10 cellular contexts compared by ENCODE assay signal in the genomic region with DNA sequence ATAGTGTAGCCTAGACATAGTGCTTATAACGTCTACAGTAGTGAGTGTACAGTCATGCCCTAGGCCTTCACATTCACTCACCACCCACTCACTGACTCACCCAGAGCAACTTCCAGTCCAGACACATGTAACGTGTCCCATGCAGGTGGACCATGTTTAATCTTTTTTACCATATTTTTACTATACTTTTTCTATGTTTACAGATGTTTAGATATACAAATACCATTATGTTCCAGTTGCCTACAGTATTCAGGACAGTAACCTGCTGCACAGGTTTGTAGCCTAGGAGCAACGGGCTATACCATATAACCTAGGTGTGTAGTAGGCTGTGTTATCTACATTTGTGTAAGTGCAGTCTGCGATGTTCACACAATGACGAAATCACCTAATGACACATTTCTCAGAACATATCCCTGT. TPM values are rescaled to one million over a fixed set of nuclear protein-coding genes. Genes with fewer than 3 reads are reported as not detected.
DNase-seq lines count a peak whose midpoint lies in the region; ATAC-seq and TF ChIP-seq lines count a peak whose summit lies in the region.
"Had no signal": no experiment of that assay in that cellular context is flagged by ENCODE, and none has a peak within 500 bp of the region (broad histone marks: within the 10 kb centered on the region; RNA-seq: fewer than 3 reads in every experiment).

No MANE protein-coding gene starts in this region.

- H3K4me3 ChIP-seq in breast epithelium (no peak overlapping the region), lower lobe of right lung (no peak overlapping the region), endodermal cell (ENCODE audit: low read length) (no peak overlapping the region)

- H3K27ac ChIP-seq in breast epithelium (no peak overlapping the region), lower lobe of right lung (no peak overlapping the region), endodermal cell (ENCODE audit: low read depth, low read length) (no peak overlapping the region)
- H3K27ac ChIP-seq: KMS-11 had no signal

- H3K9me3 ChIP-seq in breast epithelium (no peaks in the 10 kb centered on the region), lower lobe of right lung (no peaks in the 10 kb centered on the region), endodermal cell (ENCODE audit: control insufficient read depth, low read length) (no peaks in the 10 kb centered on the region)
- H3K9me3 ChIP-seq: Caco-2 had no signal

- H3K9ac ChIP-seq in endodermal cell (ENCODE audit: extremely low read depth, low read length, poor library complexity, severe bottlenecking), result no peak overlapping the region
- H3K9ac ChIP-seq: KMS-11 had no signal

- TF ChIP-seq CTCF in MCF 10A (IDR thresholded peaks at IDR 0.05; ENCODE audit: unreplicated experiment), result no peak
- TF ChIP-seq CTCF in breast epithelium (IDR thresholded peaks at IDR 0.05), result no peak
- no peak for TF ChIP-seq CTCF in lower lobe of right lung (IDR thresholded peaks at IDR 0.05)
- TF ChIP-seq CTCF in type B pancreatic cell (conservative IDR thresholded peaks at IDR 0.05), result no peak
- no peak for TF ChIP-seq CTCF in endodermal cell (conservative IDR thresholded peaks at IDR 0.05)

- H3K4me3 Mint-ChIP-seq in MCF 10A (ENCODE audit: unreplicated experiment) (no peak overlapping the region), type B pancreatic cell (no peak overlapping the region), endodermal cell (no peak overlapping the region)
- H3K4me3 Mint-ChIP-seq in activated naive CD8-positive, alpha-beta T cell treated with anti-CD3 and anti-CD28 coated beads, Interleukin-2, amount 50 U/mL, for 24 hours, result no peak overlapping the region

- ATAC-seq in activated naive CD8-positive, alpha-beta T cell treated with anti-CD3 and anti-CD28 coated beads, Interleukin-2, amount 50 U/mL, for 24 hours, result peak; percentile 99
- ATAC-seq in lower lobe of right lung, result peak; percentile 79 to 85
- ATAC-seq in GM18520 (IDR thresholded peaks at IDR 0.05; ENCODE audit: unreplicated experiment), result no peak

- no TSS peak for BruUV-seq in MCF 10A (replicated peaks; lab: Mats Ljungman, UMichigan)

- H3K36me3 ChIP-seq in breast epithelium, result no peaks in the 10 kb centered on the region
- no peaks in the 10 kb centered on the region for H3K36me3 ChIP-seq in lower lobe of right lung
- no peaks in the 10 kb centered on the region for H3K36me3 ChIP-seq in endodermal cell (ENCODE audit: control insufficient read depth, insufficient read depth, low read length)

- peaks cover 5% of the 10 kb centered on the region for H3K36me3 Mint-ChIP-seq in MCF 10A (ENCODE audit: insufficient read depth, unreplicated experiment)
- H3K36me3 Mint-ChIP-seq in activated naive CD8-positive, alpha-beta T cell treated with anti-CD3 and anti-CD28 coated beads, Interleukin-2, amount 50 U/mL, for 24 hours (ENCODE audit: low read depth), result no peaks in the 10 kb centered on the region
- peaks cover 8% of the 10 kb centered on the region for H3K36me3 Mint-ChIP-seq in type B pancreatic cell
- no peaks in the 10 kb centered on the region for H3K36me3 Mint-ChIP-seq in endodermal cell (ENCODE audit: low read depth)

- POLR2A ChIA-PET in MCF 10A (lab: Yijun Ruan, JAX), result interaction anchor here (0.6 to 3.7 kb wide), 10 partner anchors 9 to 327 kb away, joined by 3 to 18 read pairs (median 3); a partner anchor contains a TSS

- H3K27ac Mint-ChIP-seq in MCF 10A (ENCODE audit: low read depth, unreplicated experiment) (peak overlapping the region; percentile 79), type B pancreatic cell (peak overlapping the region; percentile 1), endodermal cell (no peak overlapping the region)
- H3K27ac Mint-ChIP-seq in activated naive CD8-positive, alpha-beta T cell treated with anti-CD3 and anti-CD28 coated beads, Interleukin-2, amount 50 U/mL, for 24 hours, result peak overlapping the region; percentile 33

- H3K27me3 Mint-ChIP-seq in MCF 10A (ENCODE audit: insufficient read depth, unreplicated experiment) (no peaks in the 10 kb centered on the region), type B pancreatic cell (no peaks in the 10 kb centered on the region), endodermal cell (ENCODE audit: insufficient read depth) (peaks cover 76% of the 10 kb centered on the region)
- no peaks in the 10 kb centered on the region for H3K27me3 Mint-ChIP-seq in activated naive CD8-positive, alpha-beta T cell treated with anti-CD3 and anti-CD28 coated beads, Interleukin-2, amount 50 U/mL, for 24 hours

- TF ChIP-seq POLR2A in breast epithelium (IDR thresholded peaks at IDR 0.05) (no peak), erythroblast (IDR thresholded peaks at IDR 0.05; ENCODE audit: low read length) (no peak)

- H3K9me3 Mint-ChIP-seq in MCF 10A (ENCODE audit: unreplicated experiment) (no peaks in the 10 kb centered on the region), type B pancreatic cell (peaks cover 6% of the 10 kb centered on the region), endodermal cell (no peaks in the 10 kb centered on the region)
- no peaks in the 10 kb centered on the region for H3K9me3 Mint-ChIP-seq in activated naive CD8-positive, alpha-beta T cell treated with anti-CD3 and anti-CD28 coated beads, Interleukin-2, amount 50 U/mL, for 24 hours

- H3K4me1 Mint-ChIP-seq in MCF 10A (ENCODE audit: insufficient read depth, unreplicated experiment) (peaks cover 18% of the 10 kb centered on the region), type B pancreatic cell (ENCODE audit: unreplicated experiment) (peaks cover 17% of the 10 kb centered on the region), endodermal cell (peaks cover 16% of the 10 kb centered on the region)
- peaks cover 66% of the 10 kb centered on the region for H3K4me1 Mint-ChIP-seq in activated naive CD8-positive, alpha-beta T cell treated with anti-CD3 and anti-CD28 coated beads, Interleukin-2, amount 50 U/mL, for 24 hours

- no peaks in the 10 kb centered on the region for H3K4me1 ChIP-seq in breast epithelium
- H3K4me1 ChIP-seq in lower lobe of right lung, result peaks cover 19% of the 10 kb centered on the region
- no peaks in the 10 kb centered on the region for H3K4me1 ChIP-seq in endodermal cell (ENCODE audit: control insufficient read depth, insufficient read depth, low read length)

- H3K27me3 ChIP-seq in breast epithelium (no peaks in the 10 kb centered on the region), lower lobe of right lung (ENCODE audit: low read depth) (no peaks in the 10 kb centered on the region), endodermal cell (ENCODE audit: control insufficient read depth, insufficient read depth, low read length, poor library complexity, severe bottlenecking) (peaks cover 68% of the 10 kb centered on the region)

- WGBS in endodermal cell (ENCODE audit: insufficient coverage in 1 of 2, insufficient read length in 1 of 2), 2 experiments, result 83 to 97% methylated on average over 1 to 3 of the region's 5 CpGs

- DNase-seq in MCF 10A (ENCODE audit: unreplicated experiment) (peak; percentile 82), breast epithelium (ENCODE audit: low spot score in 2 of 2) (no peak), lower lobe of right lung (no peak), type B pancreatic cell (ENCODE audit: extremely low spot score, unreplicated experiment) (no peak), endodermal cell (no peak), erythroblast (lab: John Stamatoyannopoulos, UW) (no peak)
- DNase-seq in activated naive CD8-positive, alpha-beta T cell treated with anti-CD3 and anti-CD28 coated beads, Interleukin-2, amount 50 U/mL, for 24 hours, result peak; percentile 45

- CTCF ChIA-PET in MCF 10A (lab: Yijun Ruan, JAX), result interaction anchor here (0.9 to 1.6 kb wide), 2 partner anchors 33 to 88 kb away, joined by 4 to 13 read pairs; no protein-coding TSS in a partner anchor

- intact Hi-C loops in MCF 10A (cut with micrococcal nuclease), result no loop called here
- intact Hi-C loops in breast epithelium (cut with DNase I; ENCODE audit: low total_unique reads), result no loop called here
- intact Hi-C loops in lower lobe of right lung (cut with DNase I), result no loop called here

RNA-seq across cellular contexts. Expression of a gene that starts 11.0 kb away (rescaled TPM):
- total RNA-seq in MCF 10A (2022), result 4.1 and 5.4 TPM in 2 replicates
- 10 to 100 TPM in 2 of 3 donors, 1 to 10 TPM in 1; 2.9 to 20.3 (median 18.0) TPM for total RNA-seq in breast epithelium
- total RNA-seq in lower lobe of right lung, result 33.9 TPM
- total RNA-seq in type B pancreatic cell (ENCODE audit: low replicate concordance), result 11.8 and 27.7 TPM in 2 replicates
- total RNA-seq in endodermal cell, result 1 to 10 TPM; 5.5 to 7.7 TPM
- 3.5 TPM for polyA plus RNA-seq in endodermal cell (2013, experiment 1 of 2)
- 3.4 TPM for polyA plus RNA-seq in endodermal cell (2013, experiment 2 of 2)

Comparison
In these comparisons a context has a peak if more than half of its experiments do, and no peak if none do; other contexts are left out.
1. DNase-seq: peak in MCF 10A (single experiment) and activated naive CD8-positive, alpha-beta T cell treated with anti-CD3 and anti-CD28 coated beads, Interleukin-2, amount 50 U/mL, for 24 hours (single experiment); none in breast epithelium (0 of 2), lower lobe of right lung (single experiment), type B pancreatic cell (single experiment), endodermal cell (single experiment) and erythroblast (0 of 2).